ENCODE assay signal across 10 cellular contexts in genomic region chr2:85920810-85921545, GRCh38. TPM values are rescaled to one million over a fixed set of nuclear protein-coding genes. Genes with fewer than 3 reads are reported as not detected.
DNase-seq lines count a peak whose midpoint lies in the region; ATAC-seq and TF ChIP-seq lines count a peak whose summit lies in the region.
"Had no signal": no experiment of that assay in that cellular context is flagged by ENCODE, and none has a peak within 500 bp of the region (broad histone marks: within the 10 kb centered on the region; RNA-seq: fewer than 3 reads in every experiment).

No MANE protein-coding gene starts in this region.

- H3K4me2 ChIP-seq in smooth muscle cell = peak overlapping the region; percentile 38

- ATAC-seq in left ventricle myocardium superior = peak; percentile 74

- peaks cover 12% of the 10 kb centered on the region for H3K4me1 ChIP-seq in smooth muscle cell (ENCODE audit: low read depth)

- DNase-seq in HT1080 (ENCODE audit: low read depth) (peak; percentile 60), astrocyte of the hippocampus (ENCODE audit: low read depth, low spot score) (peak; percentile 53), left ventricle myocardium superior (peak; percentile 57), smooth muscle cell (lab: John Stamatoyannopoulos, UW; ENCODE audit: unreplicated experiment) (no peak), NCI-H2196 treated with DMSO at 0.1 percent for 48 hours (lab: John Stamatoyannopoulos, UW; ENCODE audit: unreplicated experiment) (no peak), SKM-1 treated with dmso at 0.1 percent for 144 hours (lab: John Stamatoyannopoulos, UW; ENCODE audit: unreplicated experiment) (no peak)
- DNase-seq in activated CD8-positive, alpha-beta memory T cell treated with anti-CD3 and anti-CD28 coated beads, Interleukin-2, amount 50 U/mL, for 4 hours = no peak
- no peak for DNase-seq in activated T-cell treated with anti-CD3 and anti-CD28 coated beads, Interleukin-2, amount 50 U/mL, for 48 hours
- DNase-seq: activated naive CD4-positive, alpha-beta T cell treated with anti-CD3 and anti-CD28 coated beads, Interleukin-2, amount 10 ng/mL, durations not matched to agents 7 days and 5 days; WERI-Rb-1 had no signal

- TF ChIP-seq CTCF in smooth muscle cell (IDR thresholded peaks at IDR 0.05; ENCODE audit: borderline replicate concordance, insufficient read depth, poor library complexity, severe bottlenecking) = no peak

- H3K9ac ChIP-seq in smooth muscle cell (ENCODE audit: low read depth) = no peak overlapping the region

- H3K4me3 ChIP-seq in smooth muscle cell = no peak overlapping the region

- peaks cover 11% of the 10 kb centered on the region for H3F3A ChIP-seq in smooth muscle cell (ENCODE audit: low read depth)

- 47% methylated on average over 5 of the region's 5 CpGs for WGBS in smooth muscle cell (ENCODE audit: low lambda C conversion rate)

- no peaks in the 10 kb centered on the region for H3K9me3 ChIP-seq in smooth muscle cell (replicated peaks; ENCODE audit: low read depth)

- no peak overlapping the region for H3K27ac ChIP-seq in smooth muscle cell (ENCODE audit: low read depth)
- H3K27ac ChIP-seq: WERI-Rb-1 had no signal

- intact Hi-C loops in left ventricle myocardium superior (cut with micrococcal nuclease) = no loop called here

- no peaks in the 10 kb centered on the region for H3K79me2 ChIP-seq in smooth muscle cell (ENCODE audit: low read depth)

- H3K36me3 ChIP-seq in smooth muscle cell (ENCODE audit: low read depth) = no peaks in the 10 kb centered on the region
- H3K36me3 ChIP-seq: WERI-Rb-1 had no signal

- no peaks in the 10 kb centered on the region for H3K27me3 ChIP-seq in smooth muscle cell (ENCODE audit: low read depth)

- no peaks in the 10 kb centered on the region for H4K20me1 ChIP-seq in smooth muscle cell (ENCODE audit: low read depth)

- no peak overlapping the region for H2AFZ ChIP-seq in smooth muscle cell (ENCODE audit: low read depth)

RNA-seq across cellular contexts. Expression of gene ST3GAL5, which starts 32.2 kb away (rescaled TPM):
- 1.2 TPM in 2 replicates for total RNA-seq in HT1080 (2014; rRNA removed; shearing (Covaris generic))
- polyA plus RNA-seq in HT1080 (2015; cell fraction: cytosol; rRNA removed) = 2.0 and 2.9 TPM in 2 replicates
- polyA plus RNA-seq in HT1080 (2015; cell fraction: nucleus; rRNA removed) = 2.4 and 2.5 TPM in 2 replicates
- total RNA-seq in left ventricle myocardium superior = 7.7 TPM
- total RNA-seq in smooth muscle cell = 21.3 and 26.4 TPM in 2 replicates
- 10.9 and 12.3 TPM in 2 replicates for polyA plus RNA-seq in smooth muscle cell

Comparison
In these comparisons a context has a peak if more than half of its experiments do, and no peak if none do; other contexts are left out.
1. DNase-seq: peak in HT1080 (single experiment), astrocyte of the hippocampus (single experiment) and left ventricle myocardium superior (single experiment); none in smooth muscle cell (single experiment), activated CD8-positive, alpha-beta memory T cell treated with anti-CD3 and anti-CD28 coated beads, Interleukin-2, amount 50 U/mL, for 4 hours (single experiment), activated T-cell treated with anti-CD3 and anti-CD28 coated beads, Interleukin-2, amount 50 U/mL, for 48 hours (0 of 2), NCI-H2196 treated with DMSO at 0.1 percent for 48 hours (single experiment) and SKM-1 treated with dmso at 0.1 percent for 144 hours (single experiment).